ENCODE assay signal across 8 cellular contexts in the genomic region with DNA sequence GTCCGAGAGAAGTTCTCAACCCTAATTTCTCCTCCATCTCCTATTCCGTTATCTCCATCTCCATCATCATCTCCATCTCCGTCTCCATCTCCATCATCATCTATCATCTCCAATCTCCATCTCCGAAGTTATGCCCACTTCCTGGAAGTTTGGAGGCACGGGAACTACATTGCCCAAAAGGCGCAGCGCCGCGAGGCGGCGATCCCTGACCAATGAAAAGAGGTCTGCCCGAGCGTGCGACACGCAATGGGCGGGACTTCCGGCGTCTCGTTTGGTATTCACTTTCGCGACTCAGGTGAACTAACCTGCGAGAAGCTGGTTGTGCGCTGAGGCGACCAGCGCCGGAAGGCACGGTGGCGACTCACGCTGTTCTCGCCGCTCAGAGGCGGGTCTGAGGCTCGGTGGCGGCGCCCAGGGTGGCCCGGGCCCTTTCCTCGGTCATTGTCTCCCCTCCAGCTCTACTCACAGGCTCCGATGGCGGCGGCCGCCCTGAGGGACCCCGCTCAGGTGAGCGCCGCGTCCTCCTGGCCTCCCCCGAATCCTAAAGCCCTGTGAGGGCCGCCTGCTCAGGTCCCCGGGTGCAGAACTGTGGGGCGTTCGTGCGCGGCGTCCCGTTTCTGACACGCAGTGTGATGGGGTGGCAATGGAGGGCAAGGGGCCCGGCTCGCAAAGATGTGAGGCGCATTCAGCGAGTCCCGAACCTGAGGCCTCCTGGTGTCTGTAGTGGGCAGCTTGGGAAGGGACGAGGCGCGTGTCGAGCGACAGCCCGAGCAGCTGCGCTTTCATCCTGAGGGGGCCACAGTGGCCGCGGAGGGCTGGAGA. TPM values are rescaled to one million over a fixed set of nuclear protein-coding genes. Genes with fewer than 3 reads are reported as not detected.
DNase-seq lines count a peak whose midpoint lies in the region; ATAC-seq, FAIRE-seq and TF ChIP-seq lines count a peak whose summit lies in the region.
"Not testable (repeated sequence)": the region's sequence is repeated elsewhere in the genome, so short reads cannot be mapped to it uniquely, and the experiment has no call there.

A gene (plus strand): TSS at position 274 of the 822 bp plus-strand sequence. CDS start 201 bp downstream, at position 475.

- POLR2A ChIA-PET in BJ (lab: Charles Lee): interaction anchor here (0.7 kb wide), 1 partner anchor 10 kb away, joined by 4 read pairs; a partner anchor contains a TSS

- not testable (repeated sequence) for H3K27me3 ChIP-seq in BJ (ENCODE audit: control insufficient read depth, insufficient read depth, low read length)

- not testable (repeated sequence) for H3K36me3 ChIP-seq in BJ (ENCODE audit: control insufficient read depth, insufficient read depth, low read length)

- peak within 1 kb of the TSS; percentile 98 for H3K4me3 ChIP-seq in BJ (ENCODE audit: low read depth, low read length)
- peak within 1 kb of the TSS; percentile 85 for H3K4me3 ChIP-seq in coronary artery

- TF ChIP-seq CTCF in BJ (IDR thresholded peaks at IDR 0.05; ENCODE audit: insufficient read depth, low read depth, low read length): 0 out of 2 replicates have a peak, but pooled peaks have one; percentile 11
- not testable (repeated sequence) for TF ChIP-seq CTCF in coronary artery (IDR thresholded peaks at IDR 0.05)

- CTCF ChIA-PET in BJ (lab: Yijun Ruan, JAX): interaction anchor here (0.9 kb wide), 1 partner anchor 10 kb away, joined by 3 read pairs; a partner anchor contains a TSS

- DNase-seq in BJ (ENCODE audit: low read depth): peak; percentile 47
- DNase-seq in GM19239 (ENCODE audit: insufficient read length, low spot score): peak; percentile 94
- peak; percentile 76 to 91 for DNase-seq in NCI-H524 (lab: John Stamatoyannopoulos, UW)
- peak; percentile 92 to 96 for DNase-seq in activated CD4-positive, alpha-beta T cell treated with anti-CD3 and anti-CD28 coated beads for 4 hours
- peak; percentile 89 for DNase-seq in coronary artery (ENCODE audit: low spot score)
- peak; percentile 97 for DNase-seq in left kidney (ENCODE audit: low read depth, low spot score)
- DNase-seq in stimulated activated CD4-positive, alpha-beta T cell treated with anti-CD3 and anti-CD28 coated beads, Interleukin-1b, Interleukin-23, amount 100 ng/mL, for 4 hours (ENCODE audit: low read depth in 2 of 2): peak; percentile 87 to 90

- H3K27ac ChIP-seq in coronary artery: peak within 1 kb of the TSS; percentile 22 to 78

- peak; percentile 93 for FAIRE-seq in GM19239 (lab: Jason Lieb, UNC)

- ATAC-seq in HG03442 (IDR thresholded peaks at IDR 0.05; ENCODE audit: unreplicated experiment): peak; percentile 93

RNA-seq across cellular contexts. Expression of the gene that starts here (rescaled TPM):
- 8.8 and 11.0 TPM in 2 replicates for polyA plus RNA-seq in BJ (2011; rRNA removed)
- polyA minus RNA-seq in BJ (2011; rRNA and poly(A)+ RNA removed): 8.9 and 11.7 TPM in 2 replicates

Comparison
In these comparisons a context has a peak if more than half of its experiments do, and no peak if none do; other contexts are left out.
1. Peak in every context shown above with its lines: DNase-seq, ATAC-seq, H3K4me3 ChIP-seq and H3K27ac ChIP-seq.
2. DNase-seq: peak in every context shown above with its lines; median percentile 97 in left kidney; 94 in GM19239; 94 in activated CD4-positive, alpha-beta T cell treated with anti-CD3 and anti-CD28 coated beads for 4 hours; 89 in coronary artery; 88 in stimulated activated CD4-positive, alpha-beta T cell treated with anti-CD3 and anti-CD28 coated beads, Interleukin-1b, Interleukin-23, amount 100 ng/mL, for 4 hours; 84 in NCI-H524; 47 in BJ.